In the genomic region with DNA sequence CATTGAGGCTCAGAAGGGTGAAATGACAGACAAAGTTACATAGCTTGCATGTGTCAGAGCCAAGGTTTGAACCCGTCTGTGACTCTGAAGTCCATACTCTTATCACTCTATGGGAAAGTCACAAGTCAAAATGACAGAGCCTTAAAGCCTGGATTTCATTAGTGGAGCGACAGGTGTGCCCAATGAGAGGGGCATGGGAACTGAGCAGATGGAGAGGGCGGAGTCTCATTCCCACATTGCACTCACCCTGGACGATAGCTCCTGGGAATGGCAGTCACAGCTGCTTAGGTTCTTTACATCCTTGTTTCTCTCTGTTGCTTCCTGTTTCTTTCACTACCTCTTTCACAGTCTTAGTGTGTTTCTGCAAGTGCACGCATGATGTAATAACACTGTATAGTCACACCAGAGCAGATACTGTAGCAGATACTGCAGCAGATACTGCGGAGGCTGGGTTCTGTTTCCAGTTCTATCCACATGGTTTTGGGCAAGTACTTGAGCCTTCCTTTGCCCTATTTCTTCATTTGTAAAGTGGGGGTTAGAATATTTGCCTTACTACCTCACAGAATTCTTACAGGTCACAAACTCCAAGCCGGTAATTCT, we compare ENCODE assay signal across 19 cellular contexts.
DNase-seq lines count a peak whose midpoint lies in the region; ATAC-seq, FAIRE-seq and TF ChIP-seq lines count a peak whose summit lies in the region.
"Had no signal": no experiment of that assay in that cellular context is flagged by ENCODE, and none has a peak within 500 bp of the region (broad histone marks: within the 10 kb centered on the region; RNA-seq: fewer than 3 reads in every experiment).

No MANE protein-coding gene starts in this region.

- no peaks in the 10 kb centered on the region for H3K4me1 Mint-ChIP-seq in activated CD8-positive, alpha-beta T cell treated with anti-CD3 and anti-CD28 coated beads for 36 hours (ENCODE audit: low read depth)
- H3K4me1 Mint-ChIP-seq in effector memory CD8-positive, alpha-beta T cell (ENCODE audit: low read depth in 2 of 2): no peaks in the 10 kb centered on the region
- H3K4me1 Mint-ChIP-seq: CD4-positive, CD25-positive, alpha-beta regulatory T cell; H9; neural progenitor cell; stimulated activated naive B cell treated with anti-CD40 and anti-IgM and Interleukin-4, amounts not matched to agents 10 μg/mL and 1 μg/mL and 100 μg/mL, for 72 hours had no signal

- H3K4me3 Mint-ChIP-seq in activated CD8-positive, alpha-beta T cell treated with anti-CD3 and anti-CD28 coated beads for 36 hours: no peak overlapping the region
- no peak overlapping the region for H3K4me3 Mint-ChIP-seq in effector memory CD8-positive, alpha-beta T cell
- H3K4me3 Mint-ChIP-seq: CD4-positive, CD25-positive, alpha-beta regulatory T cell; H9; neural progenitor cell; stimulated activated naive B cell treated with anti-CD40 and anti-IgM and Interleukin-4, amounts not matched to agents 10 μg/mL and 1 μg/mL and 100 μg/mL, for 72 hours had no signal

- peaks cover 9% of the 10 kb centered on the region for H3K4me1 ChIP-seq in Karpas-422 (ENCODE audit: low read length)
- no peaks in the 10 kb centered on the region for H3K4me1 ChIP-seq in GM12878 (ENCODE audit: control insufficient read depth, insufficient read depth, low read length)
- H3K4me1 ChIP-seq in colonic mucosa: no peaks in the 10 kb centered on the region
- H3K4me1 ChIP-seq: neural progenitor cell, tibial artery had no signal

- no peak for TF ChIP-seq RAD21 in GM12878 (IDR thresholded peaks at IDR 0.05; ENCODE audit: insufficient read depth, low read depth, low read length)

- no peak for FAIRE-seq in GM12878 (lab: Jason Lieb, UNC)

- no peak overlapping the region for H3K27ac ChIP-seq in Karpas-422 (ENCODE audit: low read length)
- no peak overlapping the region for H3K27ac ChIP-seq in GM12878 (ENCODE audit: control insufficient read depth, insufficient read depth)
- H3K27ac ChIP-seq in colonic mucosa: no peak overlapping the region
- H3K27ac ChIP-seq: esophagus muscularis mucosa, neural progenitor cell, tibial artery had no signal

- no peak overlapping the region for H3K4me2 ChIP-seq in Karpas-422 (ENCODE audit: low read depth, low read length, poor library complexity, severe bottlenecking)
- no peak overlapping the region for H3K4me2 ChIP-seq in GM12878 (ENCODE audit: control insufficient read depth, insufficient read depth)
- H3K4me2 ChIP-seq: neural progenitor cell had no signal

- POLR2A ChIA-PET in GM12878 (lab: Charles Lee): no interaction called here
- POLR2A ChIA-PET in activated CD8-positive, alpha-beta T cell treated with anti-CD3 and anti-CD28 coated beads for 36 hours (lab: Charles Lee): no interaction called here

- H3K36me3 ChIP-seq in Karpas-422 (ENCODE audit: insufficient read depth, low read length): no peaks in the 10 kb centered on the region
- no peaks in the 10 kb centered on the region for H3K36me3 ChIP-seq in GM12878 (ENCODE audit: control insufficient read depth in 2 of 2, insufficient read depth in 2 of 2, low read length in 1 of 2)
- H3K36me3 ChIP-seq in colonic mucosa: no peaks in the 10 kb centered on the region
- H3K36me3 ChIP-seq: esophagus muscularis mucosa, neural progenitor cell, tibial artery had no signal

- in situ Hi-C loops in GM12878 (cut with MboI): loop anchor here (25.0 kb wide), 1 partner anchor 662 kb away; no protein-coding TSS in a partner anchor

- DNase-seq in Ammon's horn (ENCODE audit: low spot score) (peak; percentile 7), Karpas-422 (peak; percentile 61), NCI-H524 (lab: John Stamatoyannopoulos, UW) (peak; percentile 89 to 94), GM12878 (ENCODE audit: low read depth, low spot score) (no peak), Right ventricle myocardium superior (no peak), colonic mucosa (no peak)
- DNase-seq in activated CD8-positive, alpha-beta T cell treated with anti-CD3 and anti-CD28 coated beads for 36 hours: no peak
- no peak for DNase-seq in effector memory CD8-positive, alpha-beta T cell
- DNase-seq: activated CD4-positive, alpha-beta T cell treated with anti-CD3 and anti-CD28 coated beads for 48 hours; activated CD8-positive, alpha-beta memory T cell treated with anti-CD3 and anti-CD28 coated beads, Interleukin-2, amount 50 U/mL, for 48 hours; activated gamma-delta T cell treated with Interleukin-2 at 50 U/mL for 16 hours; CD4-positive, CD25-positive, alpha-beta regulatory T cell; H9; NCI-H446; stimulated activated naive B cell treated with anti-CD40 and anti-IgM and Interleukin-4, amounts not matched to agents 10 μg/mL and 1 μg/mL and 100 μg/mL, for 72 hours; tibial artery had no signal

- H3K79me2 ChIP-seq in Karpas-422 (ENCODE audit: low read length) (no peaks in the 10 kb centered on the region), GM12878 (ENCODE audit: control insufficient read depth, insufficient read depth, low read length) (no peaks in the 10 kb centered on the region)

- TF ChIP-seq EP300 in GM12878 (IDR thresholded peaks at IDR 0.05; ENCODE audit: borderline replicate concordance in 1 of 2, control insufficient read depth in 1 of 2, low read depth in 2 of 2, low read length in 2 of 2): no peak

- H3K9me2 ChIP-seq in Karpas-422 (replicated peaks; ENCODE audit: insufficient read depth, low read length): no peaks in the 10 kb centered on the region

- H3K27ac Mint-ChIP-seq in activated CD8-positive, alpha-beta T cell treated with anti-CD3 and anti-CD28 coated beads for 36 hours: no peak overlapping the region
- no peak overlapping the region for H3K27ac Mint-ChIP-seq in effector memory CD8-positive, alpha-beta T cell
- H3K27ac Mint-ChIP-seq: CD4-positive, CD25-positive, alpha-beta regulatory T cell; H9; neural progenitor cell; stimulated activated naive B cell treated with anti-CD40 and anti-IgM and Interleukin-4, amounts not matched to agents 10 μg/mL and 1 μg/mL and 100 μg/mL, for 72 hours had no signal

- intact Hi-C loops in GM12878 (cut with micrococcal nuclease; ENCODE audit: unreplicated experiment) (no loop called here), Right ventricle myocardium superior (cut with DNase I) (no loop called here), colonic mucosa (cut with DNase I) (no loop called here)
- intact Hi-C loops in activated CD8-positive, alpha-beta T cell treated with anti-CD3 and anti-CD28 coated beads for 36 hours (cut with micrococcal nuclease): no loop called here

- no TSS peak for BruUV-seq in GM12878 (replicated peaks; lab: Mats Ljungman, UMichigan)

- H2AFZ ChIP-seq in Karpas-422 (ENCODE audit: low read length) (no peak overlapping the region; the same call in 1 of the 2 replicates), GM12878 (ENCODE audit: control insufficient read depth, low read depth, low read length) (no peak overlapping the region)
- H2AFZ ChIP-seq: neural progenitor cell had no signal

- H4K20me1 ChIP-seq in Karpas-422 (ENCODE audit: insufficient read depth, low read depth, low read length) (no peaks in the 10 kb centered on the region), GM12878 (ENCODE audit: control insufficient read depth, insufficient read depth) (no peaks in the 10 kb centered on the region)

- WGBS in GM12878 (ENCODE audit: insufficient coverage, insufficient replicate concordance, low lambda C conversion rate, missing lambda C conversion rate): 38% methylated on average over 7 of the region's 7 CpGs

- H3K27me3 ChIP-seq in Karpas-422 (ENCODE audit: low read length) (no peaks in the 10 kb centered on the region), GM12878 (replicated peaks in 1 of 2; ENCODE audit: control insufficient read depth in 2 of 2, insufficient read depth in 2 of 2, low read length in 1 of 2) (peaks cover 0 to 2% of the 10 kb centered on the region in 2 experiments; a peak in 1 of 4 replicates), colonic mucosa (no peaks in the 10 kb centered on the region)
- H3K27me3 ChIP-seq: esophagus muscularis mucosa, neural progenitor cell, tibial artery had no signal

- peak; percentile 44 for ATAC-seq in GM12878
- no peak for ATAC-seq in Right ventricle myocardium superior (ENCODE audit: poor library complexity)
- ATAC-seq in activated CD8-positive, alpha-beta T cell treated with anti-CD3 and anti-CD28 coated beads for 36 hours: no peak
- ATAC-seq in effector memory CD8-positive, alpha-beta T cell (replicated peaks): no peak
- ATAC-seq: left lobe of liver; stimulated activated naive B cell treated with anti-CD40 and anti-IgM and Interleukin-4, amounts not matched to agents 10 μg/mL and 1 μg/mL and 100 μg/mL, for 72 hours had no signal

- CTCF ChIA-PET in GM12878 (lab: Yijun Ruan, JAX): interaction anchor here (1.0 to 1.8 kb wide), 3 partner anchors 10 to 33 kb away, joined by 3 read pairs; no protein-coding TSS in a partner anchor
- CTCF ChIA-PET in activated CD8-positive, alpha-beta T cell treated with anti-CD3 and anti-CD28 coated beads for 36 hours (lab: Charles Lee): interaction anchor here (1.1 kb wide), 1 partner anchor 34 kb away, joined by 4 read pairs; no protein-coding TSS in a partner anchor

- no peak for TF ChIP-seq POLR2A in GM12878 (IDR thresholded peaks at IDR 0.05; ENCODE audit: low read depth, low read length)

- RAD21 ChIA-PET in GM12878 (lab: Charles Lee; ENCODE audit: unreplicated experiment): no interaction called here

- no peaks in the 10 kb centered on the region for H3K36me3 Mint-ChIP-seq in activated CD8-positive, alpha-beta T cell treated with anti-CD3 and anti-CD28 coated beads for 36 hours (ENCODE audit: low read depth)
- no peaks in the 10 kb centered on the region for H3K36me3 Mint-ChIP-seq in effector memory CD8-positive, alpha-beta T cell (ENCODE audit: insufficient read depth)
- H3K36me3 Mint-ChIP-seq: CD4-positive, CD25-positive, alpha-beta regulatory T cell; neural progenitor cell; stimulated activated naive B cell treated with anti-CD40 and anti-IgM and Interleukin-4, amounts not matched to agents 10 μg/mL and 1 μg/mL and 100 μg/mL, for 72 hours had no signal

- H3K9me3 Mint-ChIP-seq in activated CD8-positive, alpha-beta T cell treated with anti-CD3 and anti-CD28 coated beads for 36 hours: no peaks in the 10 kb centered on the region
- no peaks in the 10 kb centered on the region for H3K9me3 Mint-ChIP-seq in effector memory CD8-positive, alpha-beta T cell
- H3K9me3 Mint-ChIP-seq: CD4-positive, CD25-positive, alpha-beta regulatory T cell; H9; neural progenitor cell; stimulated activated naive B cell treated with anti-CD40 and anti-IgM and Interleukin-4, amounts not matched to agents 10 μg/mL and 1 μg/mL and 100 μg/mL, for 72 hours had no signal

- H3K9ac ChIP-seq in Karpas-422 (ENCODE audit: low read length) (no peak overlapping the region; the same call in 1 of the 2 replicates), GM12878 (ENCODE audit: control insufficient read depth, insufficient read depth, low read length) (no peak overlapping the region), colonic mucosa (ENCODE audit: low read depth in 2 of 2, low read length in 2 of 2) (no peak overlapping the region)
- H3K9ac ChIP-seq: neural progenitor cell had no signal

- no peak overlapping the region for H3K4me3 ChIP-seq in Karpas-422 (ENCODE audit: low read length)
- no peak overlapping the region for H3K4me3 ChIP-seq in GM12878
- H3K4me3 ChIP-seq in colonic mucosa: no peak overlapping the region
- H3K4me3 ChIP-seq: esophagus muscularis mucosa, neural progenitor cell, tibial artery had no signal

- SMC1A ChIA-PET in GM12878 (lab: Charles Lee; ENCODE audit: uncharacterized antibody, unreplicated experiment): no interaction called here

- H3K9me3 ChIP-seq in Karpas-422 (ENCODE audit: low read length) (no peaks in the 10 kb centered on the region), GM12878 (replicated peaks; ENCODE audit: control insufficient read depth, insufficient read depth, low read length) (no peaks in the 10 kb centered on the region), colonic mucosa (no peaks in the 10 kb centered on the region)
- H3K9me3 ChIP-seq: esophagus muscularis mucosa, tibial artery had no signal

- TF ChIP-seq CTCF in GM12878 (IDR thresholded peaks at IDR 0.05 in 2 of 3, conservative IDR thresholded peaks at IDR 0.05 in 1 of 3; ENCODE audit: control insufficient read depth in 2 of 3, extremely low read depth in 1 of 3, insufficient read depth in 1 of 3, low read depth in 3 of 3, low read length in 3 of 3) (no peak), colonic mucosa (IDR thresholded peaks at IDR 0.05) (no peak)
- TF ChIP-seq CTCF in activated CD8-positive, alpha-beta T cell treated with anti-CD3 and anti-CD28 coated beads for 36 hours (IDR thresholded peaks at IDR 0.05): no peak

- H3K27me3 Mint-ChIP-seq in activated CD8-positive, alpha-beta T cell treated with anti-CD3 and anti-CD28 coated beads for 36 hours: peaks cover 12% of the 10 kb centered on the region
- H3K27me3 Mint-ChIP-seq in effector memory CD8-positive, alpha-beta T cell: peaks cover 44 to 83% of the 10 kb centered on the region in 2 donors

Comparison
In these comparisons a context has a peak if more than half of its experiments do, and no peak if none do; other contexts are left out.
1. DNase-seq: peak in Ammon's horn (single experiment), Karpas-422 (single experiment) and NCI-H524 (2 of 2); none in GM12878 (single experiment), Right ventricle myocardium superior (single experiment), activated CD8-positive, alpha-beta T cell treated with anti-CD3 and anti-CD28 coated beads for 36 hours (single experiment), effector memory CD8-positive, alpha-beta T cell (0 of 3) and colonic mucosa (single experiment).